In genomic region chr1:70140343-70140742, GRCh38 we compare ENCODE assay signal across 13 cellular contexts.
A peak's percentile ranks its signal among the peaks of the same experiment; 100 is the strongest.
DNase-seq lines count a peak whose midpoint lies in the region; ATAC-seq and TF ChIP-seq lines count a peak whose summit lies in the region.
"Had no signal": no experiment of that assay in that cellular context is flagged by ENCODE, and none has a peak within 500 bp of the region (broad histone marks: within the 10 kb centered on the region; RNA-seq: fewer than 3 reads in every experiment).

No MANE protein-coding gene starts in this region.

- H3K27me3 ChIP-seq in GM23338 (ENCODE audit: insufficient read depth) (no peaks in the 10 kb centered on the region), uterus (no peaks in the 10 kb centered on the region)

- H3K36me3 Mint-ChIP-seq in GM23338 (ENCODE audit: low read depth) = no peaks in the 10 kb centered on the region
- H3K36me3 Mint-ChIP-seq: natural killer cell had no signal

- no peak for ATAC-seq in GM23338
- ATAC-seq in sciatic nerve = peak; percentile 67
- no peak for ATAC-seq in GM18909 (IDR thresholded peaks at IDR 0.05; ENCODE audit: poor library complexity, unreplicated experiment)
- ATAC-seq in GM19328 (IDR thresholded peaks at IDR 0.05; ENCODE audit: unreplicated experiment) = no peak
- ATAC-seq: natural killer cell had no signal

- intact Hi-C loops in sciatic nerve (cut with DNase I) = no loop called here
- intact Hi-C loops in uterus (cut with DNase I; ENCODE audit: low total_unique reads) = no loop called here

- H3K4me3 ChIP-seq in GM23338 (no peak overlapping the region), uterus (no peak overlapping the region)

- no peak for TF ChIP-seq POLR2A in uterus (IDR thresholded peaks at IDR 0.05)

- no peak overlapping the region for H3K4me2 ChIP-seq in GM23338

- peak overlapping the region; percentile 44 for H3K27ac Mint-ChIP-seq in GM23338
- H3K27ac Mint-ChIP-seq: natural killer cell had no signal

- H3K9me2 ChIP-seq in GM23338 (ENCODE audit: insufficient read depth) = no peaks in the 10 kb centered on the region

- no peaks in the 10 kb centered on the region for H3F3A ChIP-seq in GM23338 (replicated peaks; ENCODE audit: low read depth)

- H3K36me3 ChIP-seq in GM23338 (ENCODE audit: insufficient read depth) (no peaks in the 10 kb centered on the region), uterus (no peaks in the 10 kb centered on the region)

- no peak for TF ChIP-seq CTCF in GM23338 (conservative IDR thresholded peaks at IDR 0.05; ENCODE audit: low read depth in 2 of 2)
- no peak for TF ChIP-seq CTCF in uterus (IDR thresholded peaks at IDR 0.05)

- H3K27me3 Mint-ChIP-seq in GM23338 (ENCODE audit: insufficient read depth, low read depth, poor library complexity) = no peaks in the 10 kb centered on the region

- H3K79me2 ChIP-seq in GM23338 (replicated peaks; ENCODE audit: insufficient read depth) = no peaks in the 10 kb centered on the region

- H3K4me1 Mint-ChIP-seq in GM23338 = peaks cover 24% of the 10 kb centered on the region
- H3K4me1 Mint-ChIP-seq: natural killer cell had no signal

- H3K4me3 Mint-ChIP-seq in GM23338 = no peak overlapping the region
- H3K4me3 Mint-ChIP-seq: natural killer cell had no signal

- H3K27ac ChIP-seq in GM23338 (ENCODE audit: low read depth) (no peak overlapping the region), uterus (no peak overlapping the region)

- no peak for DNase-seq in GM23338 (ENCODE audit: low spot score)
- peak; percentile 32 for DNase-seq in astrocyte of the hippocampus (ENCODE audit: low read depth, low spot score)
- peak; percentile 5 for DNase-seq in glomerular visceral epithelial cell (ENCODE audit: extremely low spot score)
- no peak for DNase-seq in sciatic nerve (ENCODE audit: low spot score)
- no peak for DNase-seq in NCI-H2107 (lab: John Stamatoyannopoulos, UW)
- no peak for DNase-seq in uterus
- DNase-seq: cortex of kidney; natural killer cell; NCI-H187; stimulated activated CD4-positive, alpha-beta T cell treated with anti-CD3 and anti-CD28 coated beads, Interleukin-15, amount 100 ng/mL, for 24 hours; stimulated activated naive CD4-positive, alpha-beta T cell had no signal

- no peak overlapping the region for H2AFZ ChIP-seq in GM23338

- no peaks in the 10 kb centered on the region for H3K9me3 Mint-ChIP-seq in GM23338
- H3K9me3 Mint-ChIP-seq: natural killer cell had no signal

- no peaks in the 10 kb centered on the region for H4K20me1 ChIP-seq in GM23338 (replicated peaks; ENCODE audit: insufficient read depth)

- H3K4me1 ChIP-seq in GM23338 (ENCODE audit: insufficient read depth) (peaks cover 18% of the 10 kb centered on the region), uterus (no peaks in the 10 kb centered on the region)

- no peaks in the 10 kb centered on the region for H3K9me3 ChIP-seq in uterus

TF ChIP-seq in GM23338, 12 proteins besides CTCF, POLR2A, EP300 and RAD21 (continues in another document):
- TF ChIP-seq JUNB (IDR thresholded peaks at IDR 0.05; ENCODE audit: unreplicated experiment) = no peak
- TF ChIP-seq POLR2AphosphoS5 (IDR thresholded peaks at IDR 0.05; ENCODE audit: low read depth) = no peak
- TF ChIP-seq ZNF114 (CRISPR knock-in tag; IDR thresholded peaks at IDR 0.05) = no peak
- no peak for TF ChIP-seq NANOG (IDR thresholded peaks at IDR 0.05; ENCODE audit: borderline replicate concordance)
- TF ChIP-seq EZH2 (IDR thresholded peaks at IDR 0.05; ENCODE audit: low read depth, unreplicated experiment) = no peak
- no peak for TF ChIP-seq REST (IDR thresholded peaks at IDR 0.05; ENCODE audit: unreplicated experiment)
- no peak for TF ChIP-seq CREB1 (CRISPR knock-in tag; IDR thresholded peaks at IDR 0.05; ENCODE audit: low read depth)
- no peak for TF ChIP-seq ETS1 (IDR thresholded peaks at IDR 0.05)
- no peak for TF ChIP-seq STAT1 (IDR thresholded peaks at IDR 0.05; ENCODE audit: unreplicated experiment)
- no peak for TF ChIP-seq ZNF331 (CRISPR knock-in tag; IDR thresholded peaks at IDR 0.05; ENCODE audit: low read depth)

Comparison
In these comparisons a context has a peak if more than half of its experiments do, and no peak if none do; other contexts are left out.
1. DNase-seq: peak in astrocyte of the hippocampus (single experiment) and glomerular visceral epithelial cell (single experiment); none in GM23338 (single experiment), sciatic nerve (single experiment), NCI-H2107 (single experiment) and uterus (0 of 2).